Comparison of ENCODE assay signal across 16 cellular contexts in genomic region chr14:74656964-74657363, GRCh38.
"Had no signal": no experiment of that assay in that cellular context is flagged by ENCODE, and none has a peak within 500 bp of the region (broad histone marks: within the 10 kb centered on the region; RNA-seq: fewer than 3 reads in every experiment).

No MANE protein-coding gene starts in this region.

- H3K9me3 Mint-ChIP-seq: memory B cell; natural killer cell treated with Interleukin-12 subunit alpha and Interleukin-12 subunit beta and Interleukin-15 and Interleukin-18, amount 100 ng/mL, for 72 hours; T-helper 2 cell treated with Interferon-gamma antibody and Interleukin-4, amounts not matched to agents 5 μg/mL and 100 μg/mL, for 36 hours had no signal

- H3K27ac Mint-ChIP-seq: natural killer cell treated with Interleukin-12 subunit alpha and Interleukin-12 subunit beta and Interleukin-15 and Interleukin-18, amount 100 ng/mL, for 72 hours; T-helper 2 cell treated with Interferon-gamma antibody and Interleukin-4, amounts not matched to agents 5 μg/mL and 100 μg/mL, for 36 hours had no signal

- H3K27me3 Mint-ChIP-seq: memory B cell; natural killer cell treated with Interleukin-12 subunit alpha and Interleukin-12 subunit beta and Interleukin-15 and Interleukin-18, amount 100 ng/mL, for 72 hours; progenitor cell of endocrine pancreas had no signal

- DNase-seq: activated CD4-positive, alpha-beta T cell treated with anti-CD3 and anti-CD28 coated beads, Interleukin-2, amount 50 U/mL, for 1 hour; activated naive CD4-positive, alpha-beta T cell treated with anti-CD3 and anti-CD28 coated beads, Interleukin-2, amount 50 U/mL, for 16 hours; activated T-cell treated with anti-CD3 and anti-CD28 coated beads for 4 hours; amniotic stem cell; central memory CD4-positive, alpha-beta T cell; colonic mucosa; foreskin melanocyte; left ventricle myocardium inferior; small intestine; stimulated activated naive CD8-positive, alpha-beta T cell treated with anti-CD3 and anti-CD28 coated beads, Interleukin-15, Interleukin-2, amounts not matched to agents 100 U/mL and 50 U/mL, for 24 hours; transverse colon had no signal

- H3K27me3 ChIP-seq: colonic mucosa, right atrium auricular region, transverse colon had no signal

- H3K4me1 Mint-ChIP-seq: memory B cell had no signal

- H3K4me3 ChIP-seq: colonic mucosa, left ventricle myocardium inferior, right atrium auricular region, transverse colon had no signal

- FAIRE-seq: small intestine had no signal

- H3K9me3 ChIP-seq: colonic mucosa, left ventricle myocardium inferior, right atrium auricular region, transverse colon had no signal

- H3K4me3 Mint-ChIP-seq: memory B cell; natural killer cell treated with Interleukin-12 subunit alpha and Interleukin-12 subunit beta and Interleukin-15 and Interleukin-18, amount 100 ng/mL, for 72 hours; T-helper 2 cell treated with Interferon-gamma antibody and Interleukin-4, amounts not matched to agents 5 μg/mL and 100 μg/mL, for 36 hours had no signal

- H3K4me1 ChIP-seq: colonic mucosa had no signal

- H3K36me3 ChIP-seq: colonic mucosa had no signal

- H3K27ac ChIP-seq: colonic mucosa, left ventricle myocardium inferior, right atrium auricular region, transverse colon had no signal

- ATAC-seq: natural killer cell treated with Interleukin-12 subunit alpha and Interleukin-12 subunit beta and Interleukin-15 and Interleukin-18, amount 100 ng/mL, for 72 hours; stimulated activated naive CD8-positive, alpha-beta T cell treated with anti-CD3 and anti-CD28 coated beads, Interleukin-15, Interleukin-2, amounts not matched to agents 100 U/mL and 50 U/mL, for 24 hours had no signal
